Comparison of ENCODE assay signal across 8 cellular contexts in genomic region chrX:103356023-103356798, GRCh38. TPM values are rescaled to one million over a fixed set of nuclear protein-coding genes. Genes with fewer than 3 reads are reported as not detected.
DNase-seq lines count a peak whose midpoint lies in the region; ATAC-seq and TF ChIP-seq lines count a peak whose summit lies in the region.

TSS of gene TCEAL9 (plus strand) at chrX:103356506. CDS start at chrX:103357685, 1,179 bp downstream.

- no peaks in the 10 kb centered on the region for H3K79me2 ChIP-seq in OCI-LY1 (ENCODE audit: insufficient read depth, low read length)

- no peak within 1 kb of the TSS for H3K9ac ChIP-seq in OCI-LY1 (ENCODE audit: low read length)

- H3K36me3 Mint-ChIP-seq in CD4-positive, alpha-beta T cell (ENCODE audit: low read depth): no peaks in the 10 kb centered on the region

- no peaks in the 10 kb centered on the region for H3K9me3 Mint-ChIP-seq in CD4-positive, alpha-beta T cell

- H2AFZ ChIP-seq in OCI-LY1 (ENCODE audit: low read length): no peak within 1 kb of the TSS

- no peaks in the 10 kb centered on the region for H3K9me3 ChIP-seq in CD4-positive, alpha-beta T cell (ENCODE audit: control insufficient read depth, low read length)
- H3K9me3 ChIP-seq in OCI-LY1 (ENCODE audit: low read length): no peaks in the 10 kb centered on the region

- POLR2A ChIA-PET in CD4-positive, alpha-beta T cell (lab: Charles Lee): no interaction called here

- H3K27ac Mint-ChIP-seq in CD4-positive, alpha-beta T cell: no peak within 1 kb of the TSS

- H4K20me1 ChIP-seq in OCI-LY1 (ENCODE audit: insufficient read depth, low read length): no peaks in the 10 kb centered on the region

- H3K4me1 Mint-ChIP-seq in CD4-positive, alpha-beta T cell (ENCODE audit: low read depth): peaks cover 20% of the 10 kb centered on the region

- DNase-seq in CD4-positive, alpha-beta T cell: no peak
- DNase-seq in HFF-Myc (ENCODE audit: extremely low read depth, low read depth) (no peak), choroid plexus epithelial cell (ENCODE audit: low read depth) (peak; percentile 86), iris pigment epithelial cell (ENCODE audit: low read depth) (peak; percentile 73), sciatic nerve (ENCODE audit: low spot score) (peak; percentile 81), OCI-M2 (lab: John Stamatoyannopoulos, UW; ENCODE audit: unreplicated experiment) (no peak)

- peak within 1 kb of the TSS; percentile 36; the same call in 1 of the 2 replicates for H3K4me2 ChIP-seq in OCI-LY1 (ENCODE audit: low read length)

- ATAC-seq in CD4-positive, alpha-beta T cell (ENCODE audit: poor library complexity): no peak
- ATAC-seq in sciatic nerve: peak; percentile 98
- no peak for ATAC-seq in GM18520 (IDR thresholded peaks at IDR 0.05; ENCODE audit: unreplicated experiment)

- no peaks in the 10 kb centered on the region for H3K9me2 ChIP-seq in OCI-LY1 (ENCODE audit: low read depth, low read length)

- no peaks in the 10 kb centered on the region for H3K36me3 ChIP-seq in OCI-LY1 (ENCODE audit: insufficient read depth, low read length)

- peaks cover 19% of the 10 kb centered on the region for H3K27me3 Mint-ChIP-seq in CD4-positive, alpha-beta T cell

- H3K27me3 ChIP-seq in CD4-positive, alpha-beta T cell (ENCODE audit: control insufficient read depth, insufficient read depth, low read length): no peaks in the 10 kb centered on the region
- H3K27me3 ChIP-seq in OCI-LY1 (ENCODE audit: insufficient read depth, low read length): no peaks in the 10 kb centered on the region

- intact Hi-C loops in CD4-positive, alpha-beta T cell (cut with DNase I, micrococcal nuclease): no loop called here
- intact Hi-C loops in sciatic nerve (cut with DNase I): no loop called here

- TF ChIP-seq CTCF in CD4-positive, alpha-beta T cell (IDR thresholded peaks at IDR 0.05): no peak
- TF ChIP-seq CTCF in HFF-Myc (IDR thresholded peaks at IDR 0.05; ENCODE audit: low read depth, low read length, missing control alignments): no peak
- no peak for TF ChIP-seq CTCF in OCI-LY1 (IDR thresholded peaks at IDR 0.05; ENCODE audit: low read length)
- no peak for TF ChIP-seq CTCF in choroid plexus epithelial cell (conservative IDR thresholded peaks at IDR 0.05; ENCODE audit: low read depth, low read length)

- H3K4me1 ChIP-seq in OCI-LY1 (ENCODE audit: insufficient read depth, low read length, severe bottlenecking): no peaks in the 10 kb centered on the region

- peak within 1 kb of the TSS; percentile 80 for H3K4me3 Mint-ChIP-seq in CD4-positive, alpha-beta T cell

- H3F3A ChIP-seq in OCI-LY1 (ENCODE audit: insufficient read depth, low read length): no peaks in the 10 kb centered on the region

- H3K27ac ChIP-seq in CD4-positive, alpha-beta T cell (ENCODE audit: low read depth, low read length): no peak within 1 kb of the TSS
- H3K27ac ChIP-seq in OCI-LY1 (ENCODE audit: low read depth, low read length, poor library complexity, severe bottlenecking): no peak within 1 kb of the TSS

- CTCF ChIA-PET in CD4-positive, alpha-beta T cell (lab: Charles Lee): no interaction called here

- peak within 1 kb of the TSS; percentile 77 for H3K4me3 ChIP-seq in HFF-Myc (replicated peaks; ENCODE audit: low read depth, low read length)
- peak within 1 kb of the TSS; percentile 33 for H3K4me3 ChIP-seq in OCI-LY1 (ENCODE audit: low read depth, low read length, poor library complexity, severe bottlenecking)
- H3K4me3 ChIP-seq in choroid plexus epithelial cell (ENCODE audit: low read depth, low read length): peak within 1 kb of the TSS; percentile 82

RNA-seq across cellular contexts. Expression of gene TCEAL9, which starts in this region (rescaled TPM):
- total RNA-seq in CD4-positive, alpha-beta T cell: not detected
- total RNA-seq in sciatic nerve: 49.5 TPM

Comparison
In these comparisons a context has a peak if more than half of its experiments do, and no peak if none do; other contexts are left out.
1. RNA of gene TCEAL9 (total RNA-seq): 49.5 TPM in sciatic nerve (single experiment); not detected in CD4-positive, alpha-beta T cell; every median in the first group is over 10 times any median in the second.
2. DNase-seq: peak in choroid plexus epithelial cell (single experiment), iris pigment epithelial cell (single experiment) and sciatic nerve (single experiment); none in CD4-positive, alpha-beta T cell (0 of 10), HFF-Myc (single experiment) and OCI-M2 (single experiment).
3. Peak in every context shown above with its lines, with median percentiles within 50 percentile points of each other: H3K4me3 ChIP-seq.